In the genomic region with DNA sequence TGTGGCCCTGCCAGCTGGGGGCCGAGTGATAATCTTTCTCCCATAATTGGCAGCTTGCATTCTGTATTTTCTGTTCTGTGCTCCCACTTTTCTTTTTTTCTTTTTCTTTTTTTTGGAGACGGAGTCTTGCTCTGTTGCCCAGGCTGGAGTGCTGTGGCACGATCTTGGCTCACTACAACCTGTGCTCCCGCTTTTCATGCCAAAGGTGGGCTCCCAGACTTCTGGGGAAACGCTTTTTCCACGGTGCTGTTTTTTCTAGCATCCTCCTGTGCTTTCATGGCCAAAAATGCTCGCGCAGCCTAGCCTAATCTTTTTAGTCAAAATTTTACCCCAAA, we compare ENCODE assay signal across 8 cellular contexts. TPM values are rescaled to one million over a fixed set of nuclear protein-coding genes. Genes with fewer than 3 reads are reported as not detected.
A peak's percentile ranks its signal among the peaks of the same experiment; 100 is the strongest.
DNase-seq lines count a peak whose midpoint lies in the region; ATAC-seq and TF ChIP-seq lines count a peak whose summit lies in the region.

No MANE protein-coding gene starts in this region.

- peaks cover 14% of the 10 kb centered on the region for H3K27me3 Mint-ChIP-seq in endothelial cell (ENCODE audit: unreplicated experiment)

- H3K9me3 ChIP-seq in BLaER1 treated with 17β-estradiol and CSF1 and Interleukin-3, amounts not matched to agents 10 nM and 100 nM (replicated peaks in 1 of 11) = peaks cover 9 to 24% (median 22%) of the 10 kb centered on the region in 11 experiments; a peak in 21 of 22 replicates
- H3K9me3 ChIP-seq in OCI-LY3 (ENCODE audit: insufficient read depth, low read length) = no peaks in the 10 kb centered on the region
- no peaks in the 10 kb centered on the region for H3K9me3 ChIP-seq in neural cell (ENCODE audit: low read length)

- H3K4me2 ChIP-seq in BLaER1 treated with 17β-estradiol and CSF1 and Interleukin-3, amounts not matched to agents 10 nM and 100 nM = peak overlapping the region; percentile 78 to 93 (median 85)
- H3K4me2 ChIP-seq in OCI-LY3 (ENCODE audit: low read length) (peak overlapping the region; percentile 91), neural cell (ENCODE audit: low read length) (peak overlapping the region; percentile 57)

- H3K9me2 ChIP-seq in neural cell (ENCODE audit: insufficient read depth, low read length) = no peaks in the 10 kb centered on the region

- H3K27me3 ChIP-seq in BLaER1 treated with 17β-estradiol and CSF1 and Interleukin-3, amounts not matched to agents 10 nM and 100 nM = no peaks in the 10 kb centered on the region
- H3K27me3 ChIP-seq in OCI-LY3 (ENCODE audit: low read depth, low read length) = no peaks in the 10 kb centered on the region
- H3K27me3 ChIP-seq in neural cell (ENCODE audit: insufficient read depth, low read depth, low read length) = no peaks in the 10 kb centered on the region

- no peak for TF ChIP-seq CTCF in OCI-LY3 (IDR thresholded peaks at IDR 0.05; ENCODE audit: low read depth, low read length)
- no peak for TF ChIP-seq CTCF in endothelial cell (IDR thresholded peaks at IDR 0.05; ENCODE audit: unreplicated experiment)
- no peak for TF ChIP-seq CTCF in neural cell (IDR thresholded peaks at IDR 0.05; ENCODE audit: poor library complexity, severe bottlenecking)

- no peak for TF ChIP-seq RAD21 in neural cell (conservative IDR thresholded peaks at IDR 0.05)

- H3K4me1 ChIP-seq in BLaER1 treated with 17β-estradiol and CSF1 and Interleukin-3, amounts not matched to agents 10 nM and 100 nM = peaks cover 16 to 46% (median 21%) of the 10 kb centered on the region in 10 experiments
- H3K4me1 ChIP-seq in OCI-LY3 (ENCODE audit: low read length) = peaks cover 10% of the 10 kb centered on the region

- H3K4me1 Mint-ChIP-seq in endothelial cell (ENCODE audit: unreplicated experiment) = peaks cover 13% of the 10 kb centered on the region

- H3K4me3 ChIP-seq in BLaER1 treated with 17β-estradiol and CSF1 and Interleukin-3, amounts not matched to agents 10 nM and 100 nM = peak overlapping the region; percentile 70 to 97 (median 92)
- H3K4me3 ChIP-seq in OCI-LY3 (ENCODE audit: low read length) (peak overlapping the region; percentile 87), neural cell (ENCODE audit: low read length) (peak overlapping the region; percentile 97)

- peaks cover 4% of the 10 kb centered on the region for H3K9me3 Mint-ChIP-seq in endothelial cell (ENCODE audit: unreplicated experiment)

- peaks cover 8% of the 10 kb centered on the region for H3K36me3 Mint-ChIP-seq in endothelial cell (ENCODE audit: low read depth, unreplicated experiment)

- no peak for TF ChIP-seq EP300 in neural cell (conservative IDR thresholded peaks at IDR 0.05; ENCODE audit: poor library complexity, severe bottlenecking)

- peak overlapping the region; percentile 93 for H3K4me3 Mint-ChIP-seq in endothelial cell (ENCODE audit: unreplicated experiment)

- peaks cover 16 to 29% (median 23%) of the 10 kb centered on the region in 11 experiments for H3K36me3 ChIP-seq in BLaER1 treated with 17β-estradiol and CSF1 and Interleukin-3, amounts not matched to agents 10 nM and 100 nM
- peaks cover 16% of the 10 kb centered on the region for H3K36me3 ChIP-seq in OCI-LY3 (replicated peaks; ENCODE audit: low read depth, low read length)
- H3K36me3 ChIP-seq in neural cell (ENCODE audit: insufficient read depth, low read length) = peaks cover 4% of the 10 kb centered on the region

- peak overlapping the region; percentile 81 to 99 (median 96); a peak in 21 of 22 replicates for H3K27ac ChIP-seq in BLaER1 treated with 17β-estradiol and CSF1 and Interleukin-3, amounts not matched to agents 10 nM and 100 nM
- H3K27ac ChIP-seq in OCI-LY3 (ENCODE audit: low read length) (no peak overlapping the region), neural cell (ENCODE audit: low read length) (no peak overlapping the region)

- no peak for ATAC-seq in HG03460 (IDR thresholded peaks at IDR 0.05; ENCODE audit: unreplicated experiment)

- H3K79me2 ChIP-seq in OCI-LY3 (ENCODE audit: low read length) (peaks cover 45% of the 10 kb centered on the region), neural cell (replicated peaks; ENCODE audit: insufficient read depth, low read length) (peaks cover 33% of the 10 kb centered on the region)

- H3K27ac Mint-ChIP-seq in endothelial cell (ENCODE audit: unreplicated experiment) = peak overlapping the region; percentile 88

- no peaks in the 10 kb centered on the region for H3F3A ChIP-seq in neural cell (ENCODE audit: insufficient read depth, low read length, poor library complexity, severe bottlenecking)

- H2AFZ ChIP-seq in OCI-LY3 (ENCODE audit: low read depth, low read length) (peak overlapping the region; percentile 88), neural cell (ENCODE audit: low read depth, low read length) (peak overlapping the region; percentile 35)

- H4K20me1 ChIP-seq in BLaER1 treated with 17β-estradiol and CSF1 and Interleukin-3, amounts not matched to agents 10 nM and 100 nM = peaks cover 9 to 41% (median 23%) of the 10 kb centered on the region in 11 experiments; a peak in 18 of 22 replicates
- peaks cover 14% of the 10 kb centered on the region for H4K20me1 ChIP-seq in OCI-LY3 (ENCODE audit: insufficient read depth, low read length)
- H4K20me1 ChIP-seq in neural cell (ENCODE audit: insufficient read depth) = peaks cover 4% of the 10 kb centered on the region

- DNase-seq in endothelial cell (ENCODE audit: low spot score) (no peak), AG08396 (ENCODE audit: low spot score) (no peak), epidermal melanocyte (ENCODE audit: insufficient read length, low spot score) (no peak)
- no peak for DNase-seq in stimulated activated CD4-positive, alpha-beta T cell treated with anti-CD3 and anti-CD28 coated beads, Interleukin-4, amount 100 ng/mL, for 1 hour

- H3K9ac ChIP-seq in BLaER1 treated with 17β-estradiol and CSF1 and Interleukin-3, amounts not matched to agents 10 nM and 100 nM = peak overlapping the region; percentile 92 to 99 (median 97)
- H3K9ac ChIP-seq in OCI-LY3 (ENCODE audit: low read length) (peak overlapping the region; percentile 95), neural cell (ENCODE audit: low read length) (no peak overlapping the region)

TF ChIP-seq in neural cell, 6 proteins besides CTCF, POLR2A, EP300 and RAD21:
- TF ChIP-seq TAF1 (IDR thresholded peaks at IDR 0.05; ENCODE audit: low read depth) (no peak), POLR2AphosphoS5 (IDR thresholded peaks at IDR 0.05) (no peak), SMC3 (conservative IDR thresholded peaks at IDR 0.05; ENCODE audit: poor library complexity) (no peak), MXI1 (conservative IDR thresholded peaks at IDR 0.05; ENCODE audit: poor library complexity, severe bottlenecking) (no peak)
- TF ChIP-seq, protein P1, sequence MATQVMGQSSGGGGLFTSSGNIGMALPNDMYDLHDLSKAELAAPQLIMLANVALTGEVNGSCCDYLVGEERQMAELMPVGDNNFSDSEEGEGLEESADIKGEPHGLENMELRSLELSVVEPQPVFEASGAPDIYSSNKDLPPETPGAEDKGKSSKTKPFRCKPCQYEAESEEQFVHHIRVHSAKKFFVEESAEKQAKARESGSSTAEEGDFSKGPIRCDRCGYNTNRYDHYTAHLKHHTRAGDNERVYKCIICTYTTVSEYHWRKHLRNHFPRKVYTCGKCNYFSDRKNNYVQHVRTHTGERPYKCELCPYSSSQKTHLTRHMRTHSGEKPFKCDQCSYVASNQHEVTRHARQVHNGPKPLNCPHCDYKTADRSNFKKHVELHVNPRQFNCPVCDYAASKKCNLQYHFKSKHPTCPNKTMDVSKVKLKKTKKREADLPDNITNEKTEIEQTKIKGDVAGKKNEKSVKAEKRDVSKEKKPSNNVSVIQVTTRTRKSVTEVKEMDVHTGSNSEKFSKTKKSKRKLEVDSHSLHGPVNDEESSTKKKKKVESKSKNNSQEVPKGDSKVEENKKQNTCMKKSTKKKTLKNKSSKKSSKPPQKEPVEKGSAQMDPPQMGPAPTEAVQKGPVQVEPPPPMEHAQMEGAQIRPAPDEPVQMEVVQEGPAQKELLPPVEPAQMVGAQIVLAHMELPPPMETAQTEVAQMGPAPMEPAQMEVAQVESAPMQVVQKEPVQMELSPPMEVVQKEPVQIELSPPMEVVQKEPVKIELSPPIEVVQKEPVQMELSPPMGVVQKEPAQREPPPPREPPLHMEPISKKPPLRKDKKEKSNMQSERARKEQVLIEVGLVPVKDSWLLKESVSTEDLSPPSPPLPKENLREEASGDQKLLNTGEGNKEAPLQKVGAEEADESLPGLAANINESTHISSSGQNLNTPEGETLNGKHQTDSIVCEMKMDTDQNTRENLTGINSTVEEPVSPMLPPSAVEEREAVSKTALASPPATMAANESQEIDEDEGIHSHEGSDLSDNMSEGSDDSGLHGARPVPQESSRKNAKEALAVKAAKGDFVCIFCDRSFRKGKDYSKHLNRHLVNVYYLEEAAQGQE (IDR thresholded peaks at IDR 0.05; ENCODE audit: borderline replicate concordance) = no peak

RNA-seq across cellular contexts. Expression of a gene that starts 0.6 kb away (rescaled TPM):
- 20.2 TPM for total RNA-seq in endothelial cell (ENCODE audit: unreplicated experiment)
- 27.1 and 28.5 TPM in 2 replicates for polyA plus RNA-seq in neural cell
- polyA minus RNA-seq in neural cell = 60.9 and 70.2 TPM in 2 replicates

Comparison
In these comparisons a context has a peak if more than half of its experiments do, and no peak if none do; other contexts are left out.
1. H3K27ac ChIP-seq: peak in BLaER1 treated with 17β-estradiol and CSF1 and Interleukin-3, amounts not matched to agents 10 nM and 100 nM (11 of 11); none in OCI-LY3 (single experiment) and neural cell (single experiment).
2. Peak in every context shown above with its lines, with median percentiles within 50 percentile points of each other: H3K4me2 ChIP-seq and H3K4me3 ChIP-seq.